8 cellular contexts compared by ENCODE assay signal in genomic region chr1:84598846-84599741, GRCh38. TPM values are rescaled to one million over a fixed set of nuclear protein-coding genes. Genes with fewer than 3 reads are reported as not detected.
DNase-seq lines count a peak whose midpoint lies in the region; ATAC-seq and TF ChIP-seq lines count a peak whose summit lies in the region.
"Had no signal": no experiment of that assay in that cellular context is flagged by ENCODE, and none has a peak within 500 bp of the region (broad histone marks: within the 10 kb centered on the region; RNA-seq: fewer than 3 reads in every experiment).

No MANE protein-coding gene starts in this region.

- no peak overlapping the region for H3K4me3 ChIP-seq in hepatocyte
- H3K4me3 ChIP-seq: pancreas had no signal

- POLR2A ChIA-PET in HEK293T (lab: Yijun Ruan, JAX): no interaction called here

- ATAC-seq in GM18909 (IDR thresholded peaks at IDR 0.05; ENCODE audit: poor library complexity, unreplicated experiment) (peak; percentile 79), HG02798 (IDR thresholded peaks at IDR 0.05; ENCODE audit: poor library complexity, unreplicated experiment) (peak; percentile 77)

- no peaks in the 10 kb centered on the region for H3K4me1 ChIP-seq in hepatocyte (ENCODE audit: insufficient read depth)
- H3K4me1 ChIP-seq: pancreas had no signal

- CTCF ChIA-PET in HEK293T (lab: Yijun Ruan, JAX): no interaction called here

- no peak overlapping the region for H3K4me2 ChIP-seq in hepatocyte

- no peaks in the 10 kb centered on the region for H3K27me3 ChIP-seq in hepatocyte
- H3K27me3 ChIP-seq: pancreas had no signal

- no peaks in the 10 kb centered on the region for H3K79me2 ChIP-seq in hepatocyte

- peak; percentile 87 for DNase-seq in RKO (ENCODE audit: low spot score)
- DNase-seq in hepatocyte (ENCODE audit: low spot score): no peak
- DNase-seq in DMS114 treated with DMSO at 0.1 percent for 48 hours (lab: John Stamatoyannopoulos, UW; ENCODE audit: unreplicated experiment): no peak
- DNase-seq in HEK293T (ENCODE audit: extremely low spot score): no peak
- no peak for DNase-seq in NCI-H1417 (lab: John Stamatoyannopoulos, UW)
- DNase-seq: pancreas had no signal

- no peaks in the 10 kb centered on the region for H4K20me1 ChIP-seq in hepatocyte (ENCODE audit: insufficient read depth, poor library complexity, severe bottlenecking)

- 69% methylated on average over 5 of the region's 5 CpGs for whole genome bisulfite sequencing in hepatocyte (ENCODE audit: low lambda C conversion rate, missing lambda C conversion rate)

- H3K9me3 ChIP-seq in hepatocyte (ENCODE audit: low read depth): no peaks in the 10 kb centered on the region
- H3K9me3 ChIP-seq: pancreas had no signal

- H3K36me3 ChIP-seq in hepatocyte (replicated peaks; ENCODE audit: insufficient read depth, low read depth): no peaks in the 10 kb centered on the region
- H3K36me3 ChIP-seq: pancreas had no signal

- peak overlapping the region; percentile 57 for H3K27ac ChIP-seq in hepatocyte
- H3K27ac ChIP-seq: pancreas had no signal

- no peak overlapping the region for H2AFZ ChIP-seq in hepatocyte

- H3K9me2 ChIP-seq in hepatocyte (replicated peaks; ENCODE audit: insufficient read depth): no peaks in the 10 kb centered on the region

- no peak for TF ChIP-seq CTCF in hepatocyte (IDR thresholded peaks at IDR 0.05; ENCODE audit: poor library complexity)

TF ChIP-seq in HEK293T, 16 proteins besides CTCF, POLR2A, EP300 and RAD21:
- no peak for TF ChIP-seq FOXM1 (IDR thresholded peaks at IDR 0.05; ENCODE audit: borderline replicate concordance)
- TF ChIP-seq TARDBP (IDR thresholded peaks at IDR 0.05): no peak
- TF ChIP-seq NFRKB (IDR thresholded peaks at IDR 0.05): no peak
- TF ChIP-seq BHLHE40 (IDR thresholded peaks at IDR 0.05; ENCODE audit: borderline replicate concordance): no peak
- TF ChIP-seq FOXK2 (IDR thresholded peaks at IDR 0.05): no peak
- TF ChIP-seq HDGF (IDR thresholded peaks at IDR 0.05; ENCODE audit: borderline replicate concordance): no peak
- no peak for TF ChIP-seq SP1 (IDR thresholded peaks at IDR 0.05)
- TF ChIP-seq FOXA1 (IDR thresholded peaks at IDR 0.05): no peak
- TF ChIP-seq LEF1 (IDR thresholded peaks at IDR 0.05; ENCODE audit: borderline replicate concordance): no peak
- no peak for TF ChIP-seq PKNOX1 (IDR thresholded peaks at IDR 0.05)
- TF ChIP-seq L3MBTL2 (conservative IDR thresholded peaks at IDR 0.05): no peak
- no peak for TF ChIP-seq ARNT (IDR thresholded peaks at IDR 0.05)
- TF ChIP-seq SUZ12 (IDR thresholded peaks at IDR 0.05): no peak
- no peak for TF ChIP-seq ELF4 (IDR thresholded peaks at IDR 0.05)
- no peak for TF ChIP-seq CTBP1 (IDR thresholded peaks at IDR 0.05; ENCODE audit: borderline replicate concordance)

RNA-seq across cellular contexts. Expression of gene CTBS, which starts 24.9 kb away (rescaled TPM):
- 20.3 and 25.4 TPM in 2 replicates for total RNA-seq in hepatocyte
- 33.6 and 38.3 TPM in 2 replicates for polyA plus RNA-seq in hepatocyte
